26 cellular contexts compared by ENCODE assay signal in genomic region chr12:66590276-66590675, GRCh38.
"Had no signal": no experiment of that assay in that cellular context is flagged by ENCODE, and none has a peak within 500 bp of the region (broad histone marks: within the 10 kb centered on the region; RNA-seq: fewer than 3 reads in every experiment).

No MANE protein-coding gene starts in this region.

- H3K27me3 Mint-ChIP-seq: naive B cell, type B pancreatic cell had no signal

- ATAC-seq: effector memory CD8-positive, alpha-beta T cell; heart right ventricle; left cardiac atrium; left lung; mucosa of descending colon; right cardiac atrium; stimulated activated effector memory CD8-positive, alpha-beta T cell treated with anti-CD3 and anti-CD28 coated beads, Interleukin-12 subunit alpha, Interleukin-12 subunit beta, amount 100 ng/mL, for 72 hours; stimulated activated naive CD8-positive, alpha-beta T cell treated with anti-CD3 and anti-CD28 coated beads, Interleukin-15, Interleukin-2, amounts not matched to agents 100 U/mL and 50 U/mL, for 24 hours had no signal

- H3K27ac ChIP-seq: esophagus squamous epithelium, heart right ventricle, left lung, prostate gland, sigmoid colon, testis, tibial artery had no signal

- H3K36me3 ChIP-seq: esophagus squamous epithelium, heart right ventricle, left lung, prostate gland, sigmoid colon, tibial artery had no signal

- H3K27ac Mint-ChIP-seq: effector memory CD8-positive, alpha-beta T cell; mesothelial cell of epicardium; naive B cell; nephron progenitor cell; stimulated activated effector memory CD8-positive, alpha-beta T cell treated with anti-CD3 and anti-CD28 coated beads, Interleukin-12 subunit alpha, Interleukin-12 subunit beta, amount 100 ng/mL, for 72 hours; type B pancreatic cell had no signal

- H3K27me3 ChIP-seq: esophagus squamous epithelium, left lung, sigmoid colon, testis, tibial artery had no signal

- H3K4me3 ChIP-seq: esophagus squamous epithelium, heart right ventricle, left lung, mucosa of descending colon, prostate gland, sigmoid colon, testis, tibial artery had no signal

- H3K9me3 Mint-ChIP-seq: effector memory CD8-positive, alpha-beta T cell; mesothelial cell of epicardium; naive B cell; nephron progenitor cell; stimulated activated effector memory CD8-positive, alpha-beta T cell treated with anti-CD3 and anti-CD28 coated beads, Interleukin-12 subunit alpha, Interleukin-12 subunit beta, amount 100 ng/mL, for 72 hours; type B pancreatic cell had no signal

- DNase-seq: cortex of kidney; effector memory CD8-positive, alpha-beta T cell; erythroblast; esophagus squamous epithelium; foreskin melanocyte; glutamatergic neuron; heart right ventricle; hippocampal formation; left cardiac atrium; left lung; mesenchymal stem cell; mucosa of descending colon; naive B cell; nephron progenitor cell; right cardiac atrium; sigmoid colon; stimulated activated CD4-positive, alpha-beta T cell treated with anti-CD3 and anti-CD28 coated beads, Interleukin-2, amount 100 ng/mL, for 24 hours; stimulated activated CD4-positive, alpha-beta T cell treated with anti-CD3 and anti-CD28 coated beads, Interleukin-4, amount 100 ng/mL, for 24 hours; stimulated activated naive CD8-positive, alpha-beta T cell treated with anti-CD3 and anti-CD28 coated beads, Interleukin-15, Interleukin-2, amounts not matched to agents 100 U/mL and 50 U/mL, for 24 hours; substantia nigra; testis; tibial artery had no signal

- H3K9me3 ChIP-seq: esophagus squamous epithelium, heart right ventricle, left lung, mucosa of descending colon, prostate gland, testis, tibial artery had no signal

- H3K4me3 Mint-ChIP-seq: effector memory CD8-positive, alpha-beta T cell; mesothelial cell of epicardium; naive B cell; nephron progenitor cell; stimulated activated effector memory CD8-positive, alpha-beta T cell treated with anti-CD3 and anti-CD28 coated beads, Interleukin-12 subunit alpha, Interleukin-12 subunit beta, amount 100 ng/mL, for 72 hours; type B pancreatic cell had no signal

- H3K4me1 ChIP-seq: heart right ventricle, left lung, prostate gland, sigmoid colon, testis, tibial artery had no signal

- H3K36me3 Mint-ChIP-seq: naive B cell; stimulated activated effector memory CD8-positive, alpha-beta T cell treated with anti-CD3 and anti-CD28 coated beads, Interleukin-12 subunit alpha, Interleukin-12 subunit beta, amount 100 ng/mL, for 72 hours; type B pancreatic cell had no signal

- H3K4me1 Mint-ChIP-seq: nephron progenitor cell; stimulated activated effector memory CD8-positive, alpha-beta T cell treated with anti-CD3 and anti-CD28 coated beads, Interleukin-12 subunit alpha, Interleukin-12 subunit beta, amount 100 ng/mL, for 72 hours had no signal
